In genomic region chr4:185700048-185700447, GRCh38 we compare ENCODE assay signal across 17 cellular contexts.
DNase-seq lines count a peak whose midpoint lies in the region; ATAC-seq, FAIRE-seq and TF ChIP-seq lines count a peak whose summit lies in the region.
"Had no signal": no experiment of that assay in that cellular context is flagged by ENCODE, and none has a peak within 500 bp of the region (broad histone marks: within the 10 kb centered on the region; RNA-seq: fewer than 3 reads in every experiment).

No MANE protein-coding gene starts in this region.

- peaks cover 23% of the 10 kb centered on the region for H3K4me1 Mint-ChIP-seq in astrocyte (ENCODE audit: low read depth, unreplicated experiment)
- no peaks in the 10 kb centered on the region for H3K4me1 Mint-ChIP-seq in stimulated activated naive CD8-positive, alpha-beta T cell treated with anti-CD3 and anti-CD28 coated beads, Interleukin-15, amount 100 ng/mL, for 72 hours
- H3K4me1 Mint-ChIP-seq: CD4-positive, CD25-positive, alpha-beta regulatory T cell had no signal

- no peak overlapping the region for H3K4me3 Mint-ChIP-seq in astrocyte (ENCODE audit: unreplicated experiment)
- no peak overlapping the region for H3K4me3 Mint-ChIP-seq in stimulated activated naive CD8-positive, alpha-beta T cell treated with anti-CD3 and anti-CD28 coated beads, Interleukin-15, amount 100 ng/mL, for 72 hours
- H3K4me3 Mint-ChIP-seq: brain; CD4-positive, CD25-positive, alpha-beta regulatory T cell had no signal

- intact Hi-C loops in right cardiac atrium (cut with DNase I), result no loop called here
- intact Hi-C loops in tibial artery (cut with DNase I; ENCODE audit: low total_unique reads), result loop anchor here (10.0 kb wide), 1 partner anchor 75 kb away; no protein-coding TSS in a partner anchor

- H3K79me2 ChIP-seq in astrocyte (ENCODE audit: insufficient read depth, low read length), result no peaks in the 10 kb centered on the region

- no peaks in the 10 kb centered on the region for H3K36me3 ChIP-seq in astrocyte (ENCODE audit: insufficient read depth, low read length)
- H3K36me3 ChIP-seq in tibial artery, result no peaks in the 10 kb centered on the region

- H3K27ac ChIP-seq in astrocyte (ENCODE audit: low read depth, low read length) (no peak overlapping the region), right cardiac atrium (ENCODE audit: low read length) (no peak overlapping the region), tibial artery (peak overlapping the region; percentile 86 to 88)
- H3K27ac ChIP-seq: 22Rv1 had no signal

- H3K4me1 ChIP-seq in astrocyte (ENCODE audit: insufficient read depth, low read length) (peaks cover 6% of the 10 kb centered on the region), right cardiac atrium (ENCODE audit: control insufficient read depth, insufficient read depth, low read length) (peaks cover 3% of the 10 kb centered on the region), tibial artery (peaks cover 0 to 84% (median 19%) of the 10 kb centered on the region in 4 donors)

- FAIRE-seq in astrocyte (lab: Jason Lieb, UNC), result no peak
- FAIRE-seq: GM12892 had no signal

- peaks cover 9% of the 10 kb centered on the region for H3K36me3 Mint-ChIP-seq in astrocyte (ENCODE audit: low read depth, unreplicated experiment)
- H3K36me3 Mint-ChIP-seq: CD4-positive, CD25-positive, alpha-beta regulatory T cell had no signal

- peak; percentile 32 for DNase-seq in DMS 273 (lab: John Stamatoyannopoulos, UW; ENCODE audit: unreplicated experiment)
- no peak for DNase-seq in DMS 273 treated with DMSO at 0.1 percent for 48 hours (lab: John Stamatoyannopoulos, UW)
- DNase-seq in astrocyte (ENCODE audit: low read depth), result peak; percentile 26
- no peak for DNase-seq in right cardiac atrium
- no peak for DNase-seq in tibial artery
- no peak for DNase-seq in stimulated activated naive CD8-positive, alpha-beta T cell treated with anti-CD3 and anti-CD28 coated beads, Interleukin-15, amount 100 ng/mL, for 72 hours
- no peak for DNase-seq in NCI-H2196 (lab: John Stamatoyannopoulos, UW; ENCODE audit: unreplicated experiment)
- no peak for DNase-seq in activated naive CD4-positive, alpha-beta T cell treated with Interleukin-2 at 50 U/mL for 16 hours
- DNase-seq: activated effector memory CD4-positive, alpha-beta T cell treated with anti-CD3 and anti-CD28 coated beads, Interleukin-2, amount 50 U/mL, for 16 hours; CD4-positive, CD25-positive, alpha-beta regulatory T cell; NCI-H1092; NCI-H2227 treated with DMSO at 0.1 percent for 48 hours; occipital lobe; stimulated activated naive CD8-positive, alpha-beta T cell treated with anti-CD3 and anti-CD28 coated beads, Interleukin-15, Interleukin-2, amounts not matched to agents 100 U/mL and 50 U/mL, for 24 hours had no signal

- no peak overlapping the region for H3K9ac ChIP-seq in astrocyte (ENCODE audit: low read length)

- ATAC-seq in right cardiac atrium, result peak; percentile 39 to 70
- no peak for ATAC-seq in stimulated activated naive CD8-positive, alpha-beta T cell treated with anti-CD3 and anti-CD28 coated beads, Interleukin-15, amount 100 ng/mL, for 72 hours
- ATAC-seq: stimulated activated naive CD8-positive, alpha-beta T cell treated with anti-CD3 and anti-CD28 coated beads, Interleukin-15, Interleukin-2, amounts not matched to agents 100 U/mL and 50 U/mL, for 24 hours had no signal

- no peak overlapping the region for H2AFZ ChIP-seq in astrocyte (ENCODE audit: low read depth, low read length)

- 66% methylated on average over 3 of the region's 3 CpGs for WGBS in right cardiac atrium

- H3K9me3 Mint-ChIP-seq in astrocyte (ENCODE audit: unreplicated experiment), result peaks cover 3% of the 10 kb centered on the region
- no peaks in the 10 kb centered on the region for H3K9me3 Mint-ChIP-seq in stimulated activated naive CD8-positive, alpha-beta T cell treated with anti-CD3 and anti-CD28 coated beads, Interleukin-15, amount 100 ng/mL, for 72 hours

- H3K4me2 ChIP-seq in astrocyte (ENCODE audit: low read length), result no peak overlapping the region

- no peaks in the 10 kb centered on the region for H4K20me1 ChIP-seq in astrocyte (ENCODE audit: insufficient read depth, low read length)

- H3K9me3 ChIP-seq in astrocyte (ENCODE audit: insufficient read depth, low read depth, low read length) (no peaks in the 10 kb centered on the region), right cardiac atrium (ENCODE audit: control insufficient read depth, low read length) (no peaks in the 10 kb centered on the region), tibial artery (no peaks in the 10 kb centered on the region)

- H3K27me3 ChIP-seq in astrocyte (ENCODE audit: insufficient read depth, low read length) (no peaks in the 10 kb centered on the region), right cardiac atrium (ENCODE audit: control insufficient read depth, insufficient read depth) (no peaks in the 10 kb centered on the region), tibial artery (no peaks in the 10 kb centered on the region)

- no peaks in the 10 kb centered on the region for H3K27me3 Mint-ChIP-seq in astrocyte (ENCODE audit: low read depth, unreplicated experiment)
- no peaks in the 10 kb centered on the region for H3K27me3 Mint-ChIP-seq in stimulated activated naive CD8-positive, alpha-beta T cell treated with anti-CD3 and anti-CD28 coated beads, Interleukin-15, amount 100 ng/mL, for 72 hours
- H3K27me3 Mint-ChIP-seq: brain had no signal

- TF ChIP-seq CTCF in astrocyte (IDR thresholded peaks at IDR 0.05; ENCODE audit: insufficient read depth, low read depth, low read length) (no peak), tibial artery (IDR thresholded peaks at IDR 0.05) (no peak)

- H3K27ac Mint-ChIP-seq in astrocyte (ENCODE audit: unreplicated experiment), result peak overlapping the region; percentile 82
- H3K27ac Mint-ChIP-seq in stimulated activated naive CD8-positive, alpha-beta T cell treated with anti-CD3 and anti-CD28 coated beads, Interleukin-15, amount 100 ng/mL, for 72 hours, result no peak overlapping the region
- H3K27ac Mint-ChIP-seq: CD4-positive, CD25-positive, alpha-beta regulatory T cell had no signal

- H3K4me3 ChIP-seq in astrocyte (ENCODE audit: insufficient read depth, low read depth, low read length) (no peak overlapping the region), right cardiac atrium (ENCODE audit: low read length) (no peak overlapping the region), tibial artery (no peak overlapping the region)

Comparison
In these comparisons a context has a peak if more than half of its experiments do, and no peak if none do; other contexts are left out.
1. DNase-seq: peak in DMS 273 (single experiment) and astrocyte (single experiment); none in DMS 273 treated with DMSO at 0.1 percent for 48 hours (single experiment), right cardiac atrium (0 of 3), tibial artery (0 of 2), stimulated activated naive CD8-positive, alpha-beta T cell treated with anti-CD3 and anti-CD28 coated beads, Interleukin-15, amount 100 ng/mL, for 72 hours (0 of 2), NCI-H2196 (single experiment) and activated naive CD4-positive, alpha-beta T cell treated with Interleukin-2 at 50 U/mL for 16 hours (single experiment).
2. H3K27ac ChIP-seq: peak in tibial artery (2 of 2); none in astrocyte (single experiment) and right cardiac atrium (single experiment).